9 cellular contexts compared by ENCODE assay signal in the genomic region with DNA sequence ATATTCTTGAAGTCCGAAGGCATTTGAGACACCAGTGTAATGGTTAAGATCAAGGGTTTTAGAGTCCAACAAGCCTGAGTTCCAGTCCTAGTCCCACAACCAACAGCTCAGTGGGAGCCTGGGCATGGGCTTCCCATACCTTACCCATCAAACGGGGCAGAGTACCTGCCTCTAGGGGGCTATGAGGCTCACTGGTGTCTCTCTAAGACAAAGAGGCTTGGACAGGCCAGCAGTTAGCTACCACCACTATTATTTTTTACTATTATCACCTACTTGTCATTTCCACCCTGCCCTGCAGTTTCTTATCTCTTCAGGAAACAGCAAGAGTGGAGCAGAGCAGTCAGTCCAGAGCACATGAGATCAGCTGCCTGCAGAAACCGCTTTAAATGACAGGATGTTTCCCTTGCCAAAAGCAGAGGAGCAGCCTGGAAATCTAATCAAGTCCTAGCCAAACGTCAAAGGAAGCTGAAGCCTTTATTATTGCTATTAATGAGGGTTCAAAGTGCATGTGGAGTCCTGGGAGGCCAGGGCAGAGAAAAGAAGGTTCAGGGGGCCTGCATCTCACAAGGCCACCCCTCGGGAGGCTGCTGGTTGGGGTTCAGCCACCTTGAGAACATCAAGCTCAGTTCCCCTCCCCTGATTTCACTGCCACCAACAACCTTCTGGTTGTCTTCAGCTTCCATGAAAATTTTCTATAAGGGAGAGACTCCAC.
DNase-seq lines count a peak whose midpoint lies in the region; ATAC-seq, FAIRE-seq and TF ChIP-seq lines count a peak whose summit lies in the region.
"Had no signal": no experiment of that assay in that cellular context is flagged by ENCODE, and none has a peak within 500 bp of the region (broad histone marks: within the 10 kb centered on the region; RNA-seq: fewer than 3 reads in every experiment).

No MANE protein-coding gene starts in this region.

- WGBS in pancreas, 2 donors = 48 to 58% methylated on average over 5 of the region's 5 CpGs

- H3K27ac ChIP-seq in foreskin keratinocyte (no peak overlapping the region), pancreas (peak overlapping the region in 1 of 4 donors; percentile 44), vagina (no peak overlapping the region)

- FAIRE-seq in pancreas (lab: Jason Lieb, UNC) = no peak

- H3K27me3 ChIP-seq in foreskin keratinocyte (no peaks in the 10 kb centered on the region), pancreas (no peaks in the 10 kb centered on the region), vagina (no peaks in the 10 kb centered on the region)

- H3K36me3 ChIP-seq in pancreas (no peaks in the 10 kb centered on the region), vagina (no peaks in the 10 kb centered on the region)

- H3K4me1 ChIP-seq in foreskin keratinocyte (no peaks in the 10 kb centered on the region), pancreas (no peaks in the 10 kb centered on the region), vagina (peaks cover 41% of the 10 kb centered on the region)

- TF ChIP-seq CTCF in GM12873 (IDR thresholded peaks at IDR 0.05; ENCODE audit: insufficient read depth, low read depth, low read length, missing control alignments) (peak; percentile 15), foreskin keratinocyte (conservative IDR thresholded peaks at IDR 0.05) (peak; percentile 28), pancreas (IDR thresholded peaks at IDR 0.05) (no peak), vagina (IDR thresholded peaks at IDR 0.05) (no peak)

- intact Hi-C loops in pancreas (cut with DNase I) (no loop called here), vagina (cut with DNase I) (no loop called here)

- DNase-seq in foreskin keratinocyte (no peak), pancreas (no peak), vagina (ENCODE audit: extremely low spot score in 2 of 2) (no peak), NCI-H748 treated with DMSO at 0.1 percent for 48 hours (lab: John Stamatoyannopoulos, UW) (no peak)
- DNase-seq in activated naive CD4-positive, alpha-beta T cell (lab: John Stamatoyannopoulos, UW) = no peak

- H3K9me3 ChIP-seq in pancreas (no peaks in the 10 kb centered on the region), vagina (no peaks in the 10 kb centered on the region)

- TF ChIP-seq POLR2A in vagina (IDR thresholded peaks at IDR 0.05) = no peak

- ATAC-seq in SK-N-SH treated with all-trans-retinoic acid at 6 μM for 48 hours (peak; percentile 76), foreskin keratinocyte (peak; percentile 8), pancreas (peak in 3 of 4 donors; percentile 49 to 61 (median 53))
- ATAC-seq in activated CD4-positive, CD25-positive, alpha-beta regulatory T cell treated with anti-CD3 and anti-CD28 coated beads, Interleukin-2, amount 50 U/mL, for 24 hours = no peak

- H3K4me3 ChIP-seq in pancreas = no peak overlapping the region
- H3K4me3 ChIP-seq in vagina = no peak overlapping the region
- H3K4me3 ChIP-seq: skin epidermis had no signal

TF ChIP-seq in SK-N-SH treated with all-trans-retinoic acid at 6 μM for 48 hours, 23 proteins besides CTCF, POLR2A, EP300 and RAD21 (continues in another document):
- TF ChIP-seq ZNF8 (CRISPR knock-in tag; IDR thresholded peaks at IDR 0.05) (peak; percentile 57), ZFP3 (CRISPR knock-in tag; IDR thresholded peaks at IDR 0.05) (peak; percentile 66), ZNF70 (CRISPR knock-in tag; IDR thresholded peaks at IDR 0.05) (peak; percentile 18; the same call in 1 of the 2 replicates), TCF4 (CRISPR knock-in tag; IDR thresholded peaks at IDR 0.05; ENCODE audit: borderline replicate concordance) (peak; percentile 96), BACH2 (CRISPR knock-in tag; IDR thresholded peaks at IDR 0.05; ENCODE audit: borderline replicate concordance) (0 out of 2 replicates have a peak, but pooled peaks have one; percentile 23), CSDC2 (CRISPR knock-in tag; IDR thresholded peaks at IDR 0.05) (peak; percentile 65), GLIS3 (CRISPR knock-in tag; IDR thresholded peaks at IDR 0.05) (peak; percentile 27; the same call in 1 of the 2 replicates), ESRRG (CRISPR knock-in tag; IDR thresholded peaks at IDR 0.05) (peak; percentile 57; the same call in 1 of the 2 replicates), ZNF565 (CRISPR knock-in tag; conservative IDR thresholded peaks at IDR 0.05; ENCODE audit: low read depth) (peak; percentile 27; the same call in 1 of the 2 replicates), RARB (CRISPR knock-in tag; IDR thresholded peaks at IDR 0.05) (no peak; the same call in 1 of the 2 replicates), TOX (CRISPR knock-in tag; IDR thresholded peaks at IDR 0.05; ENCODE audit: borderline replicate concordance) (no peak), ZC3H10 (CRISPR knock-in tag; IDR thresholded peaks at IDR 0.05) (no peak), ZFP30 (CRISPR knock-in tag; IDR thresholded peaks at IDR 0.05) (no peak), ARNTL (CRISPR knock-in tag; IDR thresholded peaks at IDR 0.05; ENCODE audit: borderline replicate concordance, low read depth) (0 out of 2 replicates have a peak, but pooled peaks have one; percentile 50), OSR1 (CRISPR knock-in tag; IDR thresholded peaks at IDR 0.05) (no peak), SNAI2 (CRISPR knock-in tag; IDR thresholded peaks at IDR 0.05) (peak; percentile 95), ISL1 (CRISPR knock-in tag; IDR thresholded peaks at IDR 0.05) (peak; percentile 65)
- TF ChIP-seq, protein P1, sequence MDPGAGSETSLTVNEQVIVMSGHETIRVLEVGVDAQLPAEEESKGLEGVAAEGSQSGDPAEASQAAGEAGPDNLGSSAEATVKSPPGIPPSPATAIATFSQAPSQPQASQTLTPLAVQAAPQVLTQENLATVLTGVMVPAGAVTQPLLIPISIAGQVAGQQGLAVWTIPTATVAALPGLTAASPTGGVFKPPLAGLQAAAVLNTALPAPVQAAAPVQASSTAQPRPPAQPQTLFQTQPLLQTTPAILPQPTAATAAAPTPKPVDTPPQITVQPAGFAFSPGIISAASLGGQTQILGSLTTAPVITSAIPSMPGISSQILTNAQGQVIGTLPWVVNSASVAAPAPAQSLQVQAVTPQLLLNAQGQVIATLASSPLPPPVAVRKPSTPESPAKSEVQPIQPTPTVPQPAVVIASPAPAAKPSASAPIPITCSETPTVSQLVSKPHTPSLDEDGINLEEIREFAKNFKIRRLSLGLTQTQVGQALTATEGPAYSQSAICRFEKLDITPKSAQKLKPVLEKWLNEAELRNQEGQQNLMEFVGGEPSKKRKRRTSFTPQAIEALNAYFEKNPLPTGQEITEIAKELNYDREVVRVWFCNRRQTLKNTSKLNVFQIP (CRISPR knock-in tag; IDR thresholded peaks at IDR 0.05; ENCODE audit: borderline replicate concordance, low read depth) = no peak; the same call in 1 of the 2 replicates
- TF ChIP-seq, protein P2, sequence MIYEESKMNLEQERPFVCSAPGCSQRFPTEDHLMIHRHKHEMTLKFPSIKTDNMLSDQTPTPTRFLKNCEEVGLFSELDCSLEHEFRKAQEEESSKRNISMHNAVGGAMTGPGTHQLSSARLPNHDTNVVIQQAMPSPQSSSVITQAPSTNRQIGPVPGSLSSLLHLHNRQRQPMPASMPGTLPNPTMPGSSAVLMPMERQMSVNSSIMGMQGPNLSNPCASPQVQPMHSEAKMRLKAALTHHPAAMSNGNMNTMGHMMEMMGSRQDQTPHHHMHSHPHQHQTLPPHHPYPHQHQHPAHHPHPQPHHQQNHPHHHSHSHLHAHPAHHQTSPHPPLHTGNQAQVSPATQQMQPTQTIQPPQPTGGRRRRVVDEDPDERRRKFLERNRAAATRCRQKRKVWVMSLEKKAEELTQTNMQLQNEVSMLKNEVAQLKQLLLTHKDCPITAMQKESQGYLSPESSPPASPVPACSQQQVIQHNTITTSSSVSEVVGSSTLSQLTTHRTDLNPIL (CRISPR knock-in tag; IDR thresholded peaks at IDR 0.05; ENCODE audit: low read depth) = peak; percentile 11
- TF ChIP-seq, protein P3, sequence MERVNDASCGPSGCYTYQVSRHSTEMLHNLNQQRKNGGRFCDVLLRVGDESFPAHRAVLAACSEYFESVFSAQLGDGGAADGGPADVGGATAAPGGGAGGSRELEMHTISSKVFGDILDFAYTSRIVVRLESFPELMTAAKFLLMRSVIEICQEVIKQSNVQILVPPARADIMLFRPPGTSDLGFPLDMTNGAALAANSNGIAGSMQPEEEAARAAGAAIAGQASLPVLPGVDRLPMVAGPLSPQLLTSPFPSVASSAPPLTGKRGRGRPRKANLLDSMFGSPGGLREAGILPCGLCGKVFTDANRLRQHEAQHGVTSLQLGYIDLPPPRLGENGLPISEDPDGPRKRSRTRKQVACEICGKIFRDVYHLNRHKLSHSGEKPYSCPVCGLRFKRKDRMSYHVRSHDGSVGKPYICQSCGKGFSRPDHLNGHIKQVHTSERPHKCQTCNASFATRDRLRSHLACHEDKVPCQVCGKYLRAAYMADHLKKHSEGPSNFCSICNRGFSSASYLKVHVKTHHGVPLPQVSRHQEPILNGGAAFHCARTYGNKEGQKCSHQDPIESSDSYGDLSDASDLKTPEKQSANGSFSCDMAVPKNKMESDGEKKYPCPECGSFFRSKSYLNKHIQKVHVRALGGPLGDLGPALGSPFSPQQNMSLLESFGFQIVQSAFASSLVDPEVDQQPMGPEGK (CRISPR knock-in tag; IDR thresholded peaks at IDR 0.05; ENCODE audit: borderline replicate concordance) = peak; percentile 58; the same call in 1 of the 2 replicates
- TF ChIP-seq, protein P4, sequence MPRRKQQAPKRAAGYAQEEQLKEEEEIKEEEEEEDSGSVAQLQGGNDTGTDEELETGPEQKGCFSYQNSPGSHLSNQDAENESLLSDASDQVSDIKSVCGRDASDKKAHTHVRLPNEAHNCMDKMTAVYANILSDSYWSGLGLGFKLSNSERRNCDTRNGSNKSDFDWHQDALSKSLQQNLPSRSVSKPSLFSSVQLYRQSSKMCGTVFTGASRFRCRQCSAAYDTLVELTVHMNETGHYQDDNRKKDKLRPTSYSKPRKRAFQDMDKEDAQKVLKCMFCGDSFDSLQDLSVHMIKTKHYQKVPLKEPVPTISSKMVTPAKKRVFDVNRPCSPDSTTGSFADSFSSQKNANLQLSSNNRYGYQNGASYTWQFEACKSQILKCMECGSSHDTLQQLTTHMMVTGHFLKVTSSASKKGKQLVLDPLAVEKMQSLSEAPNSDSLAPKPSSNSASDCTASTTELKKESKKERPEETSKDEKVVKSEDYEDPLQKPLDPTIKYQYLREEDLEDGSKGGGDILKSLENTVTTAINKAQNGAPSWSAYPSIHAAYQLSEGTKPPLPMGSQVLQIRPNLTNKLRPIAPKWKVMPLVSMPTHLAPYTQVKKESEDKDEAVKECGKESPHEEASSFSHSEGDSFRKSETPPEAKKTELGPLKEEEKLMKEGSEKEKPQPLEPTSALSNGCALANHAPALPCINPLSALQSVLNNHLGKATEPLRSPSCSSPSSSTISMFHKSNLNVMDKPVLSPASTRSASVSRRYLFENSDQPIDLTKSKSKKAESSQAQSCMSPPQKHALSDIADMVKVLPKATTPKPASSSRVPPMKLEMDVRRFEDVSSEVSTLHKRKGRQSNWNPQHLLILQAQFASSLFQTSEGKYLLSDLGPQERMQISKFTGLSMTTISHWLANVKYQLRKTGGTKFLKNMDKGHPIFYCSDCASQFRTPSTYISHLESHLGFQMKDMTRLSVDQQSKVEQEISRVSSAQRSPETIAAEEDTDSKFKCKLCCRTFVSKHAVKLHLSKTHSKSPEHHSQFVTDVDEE (CRISPR knock-in tag; IDR thresholded peaks at IDR 0.05) = peak; percentile 99

Comparison
In these comparisons a context has a peak if more than half of its experiments do, and no peak if none do; other contexts are left out.
1. CTCF ChIP-seq: peak in GM12873 (single experiment) and foreskin keratinocyte (single experiment); none in pancreas (0 of 4) and vagina (0 of 3).
2. ATAC-seq: peak in SK-N-SH treated with all-trans-retinoic acid at 6 μM for 48 hours (single experiment), foreskin keratinocyte (single experiment) and pancreas (3 of 4); none in activated CD4-positive, CD25-positive, alpha-beta regulatory T cell treated with anti-CD3 and anti-CD28 coated beads, Interleukin-2, amount 50 U/mL, for 24 hours (0 of 2).